ENCODE assay signal across 8 cellular contexts in genomic region chr1:18557621-18558465, GRCh38.
DNase-seq lines count a peak whose midpoint lies in the region; ATAC-seq and TF ChIP-seq lines count a peak whose summit lies in the region.

No MANE protein-coding gene starts in this region.

- no peaks in the 10 kb centered on the region for H3K79me2 ChIP-seq in neural progenitor cell (ENCODE audit: low read depth)

- peaks cover 38% of the 10 kb centered on the region for H3F3A ChIP-seq in neural progenitor cell (ENCODE audit: low read depth)

- peak overlapping the region; percentile 58 for H3K27ac Mint-ChIP-seq in neural progenitor cell

- TF ChIP-seq CTCF in colonic mucosa (IDR thresholded peaks at IDR 0.05): no peak
- TF ChIP-seq CTCF in neural progenitor cell (IDR thresholded peaks at IDR 0.05): peak; percentile 21

- no peaks in the 10 kb centered on the region for H3K36me3 ChIP-seq in colonic mucosa
- H3K36me3 ChIP-seq in neural progenitor cell: no peaks in the 10 kb centered on the region

- ATAC-seq in HG03469 (IDR thresholded peaks at IDR 0.05; ENCODE audit: unreplicated experiment): no peak
- no peak for ATAC-seq in HG03432 (IDR thresholded peaks at IDR 0.05; ENCODE audit: unreplicated experiment)

- peaks cover 33% of the 10 kb centered on the region for H3K4me1 Mint-ChIP-seq in neural progenitor cell

- intact Hi-C loops in colonic mucosa (cut with DNase I): no loop called here

- H3K27ac ChIP-seq in colonic mucosa (no peak overlapping the region), neural progenitor cell (no peak overlapping the region)

- H3K36me3 Mint-ChIP-seq in neural progenitor cell: no peaks in the 10 kb centered on the region

- H3K4me1 ChIP-seq in colonic mucosa: no peaks in the 10 kb centered on the region
- peaks cover 24% of the 10 kb centered on the region for H3K4me1 ChIP-seq in neural progenitor cell

- H3K9me3 ChIP-seq in colonic mucosa (no peaks in the 10 kb centered on the region), neural progenitor cell (ENCODE audit: low read depth) (no peaks in the 10 kb centered on the region)

- H3K9ac ChIP-seq in colonic mucosa (ENCODE audit: low read depth in 2 of 2, low read length in 2 of 2) (no peak overlapping the region), neural progenitor cell (no peak overlapping the region)

- H2AFZ ChIP-seq in neural progenitor cell (replicated peaks): peak overlapping the region; percentile 98

- H3K4me3 ChIP-seq in colonic mucosa: no peak overlapping the region
- peak overlapping the region; percentile 41 for H3K4me3 ChIP-seq in neural progenitor cell

- H3K27me3 ChIP-seq in colonic mucosa (peaks cover 28% of the 10 kb centered on the region), neural progenitor cell (peaks cover 17% of the 10 kb centered on the region)

- H3K9me3 Mint-ChIP-seq in neural progenitor cell: no peaks in the 10 kb centered on the region

- H3K4me2 ChIP-seq in neural progenitor cell: peak overlapping the region; percentile 85

- peak overlapping the region; percentile 78 for H3K4me3 Mint-ChIP-seq in neural progenitor cell

- H3K27me3 Mint-ChIP-seq in neural progenitor cell (ENCODE audit: insufficient read depth, low read depth): peaks cover 16% of the 10 kb centered on the region

- H4K20me1 ChIP-seq in neural progenitor cell (ENCODE audit: low read depth): peaks cover 16% of the 10 kb centered on the region

- DNase-seq in DMS153 treated with DMSO at 0.1 percent for 48 hours (lab: John Stamatoyannopoulos, UW; ENCODE audit: unreplicated experiment) (peak; percentile 54), NCI-H2196 (lab: John Stamatoyannopoulos, UW; ENCODE audit: unreplicated experiment) (peak; percentile 93), colonic mucosa (peak; percentile 36), neural progenitor cell (ENCODE audit: low spot score) (peak; percentile 91), D341Med (ENCODE audit: low spot score) (no peak), DMS114 treated with DMSO at 0.1 percent for 48 hours (lab: John Stamatoyannopoulos, UW; ENCODE audit: unreplicated experiment) (no peak)

Comparison
In these comparisons a context has a peak if more than half of its experiments do, and no peak if none do; other contexts are left out.
1. DNase-seq: peak in DMS153 treated with DMSO at 0.1 percent for 48 hours (single experiment), NCI-H2196 (single experiment), colonic mucosa (single experiment) and neural progenitor cell (single experiment); none in D341Med (single experiment) and DMS114 treated with DMSO at 0.1 percent for 48 hours (single experiment).